In the genomic region with DNA sequence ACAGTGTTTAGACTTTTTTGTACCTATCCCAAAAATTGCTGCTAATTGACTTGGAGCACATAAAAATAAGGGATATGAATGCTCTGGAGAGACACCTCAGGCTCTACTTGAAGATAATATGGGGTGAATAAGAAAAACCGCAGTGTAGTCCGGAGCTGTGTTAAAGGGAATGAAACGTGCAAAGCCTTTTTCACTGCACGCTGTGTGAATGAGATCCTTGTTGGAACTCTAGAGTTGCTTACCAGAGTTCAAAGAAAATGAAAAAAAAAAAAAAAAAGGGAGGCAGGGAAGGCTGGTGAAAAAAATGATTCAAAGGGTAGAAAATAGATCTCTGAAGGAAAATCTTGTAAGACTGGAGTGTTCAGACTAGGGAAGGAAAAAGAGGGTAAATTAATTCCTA, we compare ENCODE assay signal across 23 cellular contexts.
"Had no signal": no experiment of that assay in that cellular context is flagged by ENCODE, and none has a peak within 500 bp of the region (broad histone marks: within the 10 kb centered on the region; RNA-seq: fewer than 3 reads in every experiment).

No MANE protein-coding gene starts in this region.

- H3K4me3 ChIP-seq: body of pancreas, colonic mucosa, esophagus squamous epithelium, heart left ventricle had no signal

- H3K27me3 ChIP-seq: body of pancreas, colonic mucosa, esophagus squamous epithelium, heart left ventricle had no signal

- H3K9me3 ChIP-seq: body of pancreas, colonic mucosa, esophagus squamous epithelium, heart left ventricle had no signal

- H3K4me1 ChIP-seq: colonic mucosa had no signal

- H3K36me3 ChIP-seq: colonic mucosa, esophagus squamous epithelium, heart left ventricle had no signal

- H3K27ac ChIP-seq: body of pancreas, colonic mucosa, epithelial cell of prostate, heart left ventricle had no signal

- ATAC-seq: activated CD4-positive, alpha-beta T cell treated with anti-CD3 and anti-CD28 coated beads for 36 hours; activated CD8-positive, alpha-beta memory T cell treated with anti-CD3 and anti-CD28 coated beads, Interleukin-2, amount 10 ng/mL, durations not matched to agents 7 days and 5 days; activated CD8-positive, alpha-beta T cell treated with anti-CD3 and anti-CD28 coated beads, Interleukin-2, amount 10 ng/mL, durations not matched to agents 7 days and 5 days; activated naive CD4-positive, alpha-beta T cell treated with anti-CD3 and anti-CD28 coated beads, Interleukin-2, amount 50 U/mL, for 72 hours; body of pancreas; heart left ventricle had no signal

- DNase-seq: activated CD4-positive, alpha-beta memory T cell treated with anti-CD3 and anti-CD28 coated beads for 36 hours; activated CD4-positive, alpha-beta T cell treated with anti-CD3 and anti-CD28 coated beads for 36 hours; activated CD4-positive, alpha-beta T cell treated with anti-CD3 and anti-CD28 coated beads, Interleukin-2, amount 10 ng/mL, durations not matched to agents 24 days and 14 days; activated CD4-positive, CD25-positive, alpha-beta regulatory T cell; activated CD4-positive, CD25-positive, alpha-beta regulatory T cell treated with anti-CD3 and anti-CD28 coated beads, Interleukin-2, amount 50 U/mL, for 72 hours; activated CD8-positive, alpha-beta memory T cell treated with anti-CD3 and anti-CD28 coated beads, Interleukin-2, amount 10 ng/mL, durations not matched to agents 7 days and 5 days; activated CD8-positive, alpha-beta memory T cell treated with anti-CD3 and anti-CD28 coated beads, Interleukin-2, amount 50 U/mL, for 4 hours; activated CD8-positive, alpha-beta T cell treated with anti-CD3 and anti-CD28 coated beads, Interleukin-2, amount 10 ng/mL, durations not matched to agents 7 days and 5 days; activated gamma-delta T cell; activated naive CD4-positive, alpha-beta T cell; activated naive CD4-positive, alpha-beta T cell treated with anti-CD3 and anti-CD28 coated beads, Interleukin-2, amount 10 ng/mL, durations not matched to agents 7 days and 5 days; activated naive CD8-positive, alpha-beta T cell treated with anti-CD3 and anti-CD28 coated beads, Interleukin-2, amount 10 ng/mL, durations not matched to agents 7 days and 5 days; activated T-cell treated with anti-CD3 and anti-CD28 coated beads, Interleukin-2, amount 50 U/mL, for 1 hour; activated T-cell treated with anti-CD3 and anti-CD28 coated beads, Interleukin-2, amount 50 U/mL, for 48 hours; body of pancreas; caudate nucleus; colonic mucosa; effector CD8-positive, alpha-beta T cell; esophagus squamous epithelium; heart left ventricle; T-helper 2 cell had no signal
